Comparison of ENCODE assay signal across 8 cellular contexts in genomic region chr3:194142156-194142910, GRCh38. TPM values are rescaled to one million over a fixed set of nuclear protein-coding genes. Genes with fewer than 3 reads are reported as not detected.
DNase-seq lines count a peak whose midpoint lies in the region; ATAC-seq lines count a peak whose summit lies in the region.

No MANE protein-coding gene starts in this region.

- H3K36me3 ChIP-seq in stomach smooth muscle (ENCODE audit: control insufficient read depth in 2 of 2, insufficient read depth in 2 of 2, low read length in 2 of 2) = no peaks in the 10 kb centered on the region

- H3K9ac ChIP-seq in stomach smooth muscle (ENCODE audit: low read length in 2 of 2) = peak overlapping the region; percentile 79 to 87

- H3K27me3 Mint-ChIP-seq in activated CD4-positive, alpha-beta T cell treated with anti-CD3 and anti-CD28 coated beads for 36 hours = peaks cover 26% of the 10 kb centered on the region
- H3K27me3 Mint-ChIP-seq in activated naive CD8-positive, alpha-beta T cell = peaks cover 19% of the 10 kb centered on the region
- peaks cover 17 to 37% (median 32%) of the 10 kb centered on the region in 3 donors for H3K27me3 Mint-ChIP-seq in immature natural killer cell (ENCODE audit: low read depth in 3 of 3)

- intact Hi-C loops in activated CD4-positive, alpha-beta T cell treated with anti-CD3 and anti-CD28 coated beads for 36 hours (cut with DNase I, micrococcal nuclease) = no loop called here

- no peak for ATAC-seq in activated CD4-positive, alpha-beta T cell treated with anti-CD3 and anti-CD28 coated beads for 36 hours
- ATAC-seq in GM21529 (IDR thresholded peaks at IDR 0.05; ENCODE audit: unreplicated experiment) (no peak), HG03108 (IDR thresholded peaks at IDR 0.05; ENCODE audit: unreplicated experiment) (no peak)

- peaks cover 15% of the 10 kb centered on the region for H3K4me1 Mint-ChIP-seq in activated CD4-positive, alpha-beta T cell treated with anti-CD3 and anti-CD28 coated beads for 36 hours
- peaks cover 21% of the 10 kb centered on the region for H3K4me1 Mint-ChIP-seq in activated naive CD8-positive, alpha-beta T cell (ENCODE audit: low read depth)
- peaks cover 10 to 28% of the 10 kb centered on the region in 2 donors for H3K4me1 Mint-ChIP-seq in immature natural killer cell

- H3K9me3 ChIP-seq in stomach smooth muscle (ENCODE audit: control insufficient read depth in 2 of 2, low read length in 2 of 2) = no peaks in the 10 kb centered on the region

- no peaks in the 10 kb centered on the region for H3K9me3 Mint-ChIP-seq in activated CD4-positive, alpha-beta T cell treated with anti-CD3 and anti-CD28 coated beads for 36 hours (ENCODE audit: low read depth)
- no peaks in the 10 kb centered on the region for H3K9me3 Mint-ChIP-seq in activated naive CD8-positive, alpha-beta T cell (ENCODE audit: low read depth)
- no peaks in the 10 kb centered on the region for H3K9me3 Mint-ChIP-seq in immature natural killer cell

- no peak for DNase-seq in activated CD4-positive, alpha-beta T cell treated with anti-CD3 and anti-CD28 coated beads for 36 hours
- no peak for DNase-seq in activated CD4-positive, alpha-beta T cell treated with anti-CD3 and anti-CD28 coated beads for 4 hours
- DNase-seq in immature natural killer cell = no peak
- no peak for DNase-seq in GOT3 (lab: John Stamatoyannopoulos, UW)

- POLR2A ChIA-PET in activated CD4-positive, alpha-beta T cell treated with anti-CD3 and anti-CD28 coated beads for 36 hours (lab: Charles Lee) = interaction anchor here (0.9 to 1.0 kb wide), 2 partner anchors 9 to 11 kb away, joined by 3 read pairs; no protein-coding TSS in a partner anchor

- CTCF ChIA-PET in activated CD4-positive, alpha-beta T cell treated with anti-CD3 and anti-CD28 coated beads for 36 hours (lab: Charles Lee) = interaction anchor here (2.0 kb wide), 1 partner anchor 173 kb away, joined by 6 read pairs; no protein-coding TSS in a partner anchor

- H3K4me3 ChIP-seq in stomach smooth muscle (ENCODE audit: low read length in 2 of 2) = peak overlapping the region; percentile 41 to 64

- no peaks in the 10 kb centered on the region for H3K36me3 Mint-ChIP-seq in activated CD4-positive, alpha-beta T cell treated with anti-CD3 and anti-CD28 coated beads for 36 hours (ENCODE audit: low read depth)
- H3K36me3 Mint-ChIP-seq in activated naive CD8-positive, alpha-beta T cell = no peaks in the 10 kb centered on the region
- no peaks in the 10 kb centered on the region for H3K36me3 Mint-ChIP-seq in immature natural killer cell

- peak overlapping the region; percentile 88 for H3K27ac Mint-ChIP-seq in activated CD4-positive, alpha-beta T cell treated with anti-CD3 and anti-CD28 coated beads for 36 hours
- peak overlapping the region; percentile 74 for H3K27ac Mint-ChIP-seq in activated naive CD8-positive, alpha-beta T cell
- H3K27ac Mint-ChIP-seq in immature natural killer cell = peak overlapping the region in 3 of 6 donors; percentile 7 to 57 (median 28)

- peak overlapping the region; percentile 97 for H3K27ac ChIP-seq in stomach smooth muscle (ENCODE audit: low read length)

- H3K27me3 ChIP-seq in stomach smooth muscle (ENCODE audit: control insufficient read depth in 1 of 2, insufficient read depth in 2 of 2, low read length in 2 of 2) = no peaks in the 10 kb centered on the region

- peak overlapping the region; percentile 60 for H3K4me3 Mint-ChIP-seq in activated CD4-positive, alpha-beta T cell treated with anti-CD3 and anti-CD28 coated beads for 36 hours
- H3K4me3 Mint-ChIP-seq in activated naive CD8-positive, alpha-beta T cell = peak overlapping the region; percentile 81
- peak overlapping the region; percentile 46 to 75 (median 57) for H3K4me3 Mint-ChIP-seq in immature natural killer cell

- peaks cover 43% of the 10 kb centered on the region for H3K4me1 ChIP-seq in stomach smooth muscle (ENCODE audit: control insufficient read depth, insufficient read depth, low read length)

RNA-seq across cellular contexts. Expression of gene HES1, which starts 6.4 kb away (rescaled TPM):
- total RNA-seq in activated CD4-positive, alpha-beta T cell treated with anti-CD3 and anti-CD28 coated beads for 36 hours = under 1 TPM; 0.40 to 0.50 TPM
- not detected for polyA plus RNA-seq in immature natural killer cell
